1 cellular context compared by ENCODE assay signal in genomic region chr15:70098461-70099166, GRCh38.
A peak's percentile ranks its signal among the peaks of the same experiment; 100 is the strongest.
TF ChIP-seq lines count a peak whose summit lies in the region.

No MANE protein-coding gene starts in this region.

TF ChIP-seq in HepG2, 621 proteins besides CTCF, POLR2A, EP300 and RAD21 (continued from another document):
- TF ChIP-seq ZC3H13 (CRISPR knock-in tag; IDR thresholded peaks at IDR 0.05), result no peak
- TF ChIP-seq ZNF839 (CRISPR knock-in tag; IDR thresholded peaks at IDR 0.05; ENCODE audit: borderline replicate concordance), result no peak
- no peak for TF ChIP-seq ZNF558 (CRISPR knock-in tag; IDR thresholded peaks at IDR 0.05; ENCODE audit: borderline replicate concordance)
- TF ChIP-seq SPEN (CRISPR knock-in tag; IDR thresholded peaks at IDR 0.05; ENCODE audit: low read depth), result no peak
- no peak for TF ChIP-seq SNAPC2 (CRISPR knock-in tag; IDR thresholded peaks at IDR 0.05)
- no peak for TF ChIP-seq ARID2 (CRISPR knock-in tag; IDR thresholded peaks at IDR 0.05; ENCODE audit: borderline replicate concordance)
- TF ChIP-seq NR1H2 (CRISPR knock-in tag; IDR thresholded peaks at IDR 0.05; ENCODE audit: borderline replicate concordance, low read depth), result no peak
- no peak; the same call in 1 of the 2 replicates for TF ChIP-seq ZNF142 (CRISPR knock-in tag; IDR thresholded peaks at IDR 0.05)
- no peak for TF ChIP-seq HNF4G (IDR thresholded peaks at IDR 0.05; ENCODE audit: borderline replicate concordance, low read depth, low read length)
- no peak for TF ChIP-seq HNF4G (CRISPR knock-in tag; IDR thresholded peaks at IDR 0.05; ENCODE audit: borderline replicate concordance, low read depth)
- no peak for TF ChIP-seq HNRNPH1 (optimal IDR thresholded peaks at IDR 0.05; ENCODE audit: low read depth, low read length)
- TF ChIP-seq, protein P1, sequence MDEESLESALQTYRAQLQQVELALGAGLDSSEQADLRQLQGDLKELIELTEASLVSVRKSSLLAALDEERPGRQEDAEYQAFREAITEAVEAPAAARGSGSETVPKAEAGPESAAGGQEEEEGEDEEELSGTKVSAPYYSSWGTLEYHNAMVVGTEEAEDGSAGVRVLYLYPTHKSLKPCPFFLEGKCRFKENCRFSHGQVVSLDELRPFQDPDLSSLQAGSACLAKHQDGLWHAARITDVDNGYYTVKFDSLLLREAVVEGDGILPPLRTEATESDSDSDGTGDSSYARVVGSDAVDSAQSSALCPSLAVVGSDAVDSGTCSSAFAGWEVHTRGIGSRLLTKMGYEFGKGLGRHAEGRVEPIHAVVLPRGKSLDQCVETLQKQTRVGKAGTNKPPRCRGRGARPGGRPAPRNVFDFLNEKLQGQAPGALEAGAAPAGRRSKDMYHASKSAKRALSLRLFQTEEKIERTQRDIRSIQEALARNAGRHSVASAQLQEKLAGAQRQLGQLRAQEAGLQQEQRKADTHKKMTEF (CRISPR knock-in tag; IDR thresholded peaks at IDR 0.05), result no peak; the same call in 1 of the 2 replicates
- TF ChIP-seq ZFP90 (CRISPR knock-in tag; IDR thresholded peaks at IDR 0.05; ENCODE audit: borderline replicate concordance), result 0 out of 2 replicates have a peak, but pooled peaks have one; percentile 45
- no peak for TF ChIP-seq ASH2L (IDR thresholded peaks at IDR 0.05; ENCODE audit: insufficient read length, low read depth, low read length)
- TF ChIP-seq ZFP37 (CRISPR knock-in tag; IDR thresholded peaks at IDR 0.05; ENCODE audit: borderline replicate concordance), result no peak
- TF ChIP-seq SMARCE1 (IDR thresholded peaks at IDR 0.05; ENCODE audit: borderline replicate concordance), result no peak
- TF ChIP-seq NFE2 (CRISPR knock-in tag; IDR thresholded peaks at IDR 0.05), result no peak
- no peak for TF ChIP-seq CBX1 (IDR thresholded peaks at IDR 0.05; ENCODE audit: low read depth)
- no peak for TF ChIP-seq LBX2 (CRISPR knock-in tag; IDR thresholded peaks at IDR 0.05; ENCODE audit: borderline replicate concordance)
- no peak for TF ChIP-seq REPIN1 (CRISPR knock-in tag; IDR thresholded peaks at IDR 0.05; ENCODE audit: borderline replicate concordance, low read depth)
- TF ChIP-seq ZNF7 (CRISPR knock-in tag; IDR thresholded peaks at IDR 0.05), result no peak
- no peak for TF ChIP-seq ERF (CRISPR knock-in tag; IDR thresholded peaks at IDR 0.05)
- peak; percentile 58 for TF ChIP-seq SALL1 (CRISPR knock-in tag; IDR thresholded peaks at IDR 0.05)
- no peak for TF ChIP-seq RELA (CRISPR knock-in tag; IDR thresholded peaks at IDR 0.05)
- TF ChIP-seq, protein P2, sequence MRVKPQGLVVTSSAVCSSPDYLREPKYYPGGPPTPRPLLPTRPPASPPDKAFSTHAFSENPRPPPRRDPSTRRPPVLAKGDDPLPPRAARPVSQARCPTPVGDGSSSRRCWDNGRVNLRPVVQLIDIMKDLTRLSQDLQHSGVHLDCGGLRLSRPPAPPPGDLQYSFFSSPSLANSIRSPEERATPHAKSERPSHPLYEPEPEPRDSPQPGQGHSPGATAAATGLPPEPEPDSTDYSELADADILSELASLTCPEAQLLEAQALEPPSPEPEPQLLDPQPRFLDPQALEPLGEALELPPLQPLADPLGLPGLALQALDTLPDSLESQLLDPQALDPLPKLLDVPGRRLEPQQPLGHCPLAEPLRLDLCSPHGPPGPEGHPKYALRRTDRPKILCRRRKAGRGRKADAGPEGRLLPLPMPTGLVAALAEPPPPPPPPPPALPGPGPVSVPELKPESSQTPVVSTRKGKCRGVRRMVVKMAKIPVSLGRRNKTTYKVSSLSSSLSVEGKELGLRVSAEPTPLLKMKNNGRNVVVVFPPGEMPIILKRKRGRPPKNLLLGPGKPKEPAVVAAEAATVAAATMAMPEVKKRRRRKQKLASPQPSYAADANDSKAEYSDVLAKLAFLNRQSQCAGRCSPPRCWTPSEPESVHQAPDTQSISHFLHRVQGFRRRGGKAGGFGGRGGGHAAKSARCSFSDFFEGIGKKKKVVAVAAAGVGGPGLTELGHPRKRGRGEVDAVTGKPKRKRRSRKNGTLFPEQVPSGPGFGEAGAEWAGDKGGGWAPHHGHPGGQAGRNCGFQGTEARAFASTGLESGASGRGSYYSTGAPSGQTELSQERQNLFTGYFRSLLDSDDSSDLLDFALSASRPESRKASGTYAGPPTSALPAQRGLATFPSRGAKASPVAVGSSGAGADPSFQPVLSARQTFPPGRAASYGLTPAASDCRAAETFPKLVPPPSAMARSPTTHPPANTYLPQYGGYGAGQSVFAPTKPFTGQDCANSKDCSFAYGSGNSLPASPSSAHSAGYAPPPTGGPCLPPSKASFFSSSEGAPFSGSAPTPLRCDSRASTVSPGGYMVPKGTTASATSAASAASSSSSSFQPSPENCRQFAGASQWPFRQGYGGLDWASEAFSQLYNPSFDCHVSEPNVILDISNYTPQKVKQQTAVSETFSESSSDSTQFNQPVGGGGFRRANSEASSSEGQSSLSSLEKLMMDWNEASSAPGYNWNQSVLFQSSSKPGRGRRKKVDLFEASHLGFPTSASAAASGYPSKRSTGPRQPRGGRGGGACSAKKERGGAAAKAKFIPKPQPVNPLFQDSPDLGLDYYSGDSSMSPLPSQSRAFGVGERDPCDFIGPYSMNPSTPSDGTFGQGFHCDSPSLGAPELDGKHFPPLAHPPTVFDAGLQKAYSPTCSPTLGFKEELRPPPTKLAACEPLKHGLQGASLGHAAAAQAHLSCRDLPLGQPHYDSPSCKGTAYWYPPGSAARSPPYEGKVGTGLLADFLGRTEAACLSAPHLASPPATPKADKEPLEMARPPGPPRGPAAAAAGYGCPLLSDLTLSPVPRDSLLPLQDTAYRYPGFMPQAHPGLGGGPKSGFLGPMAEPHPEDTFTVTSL (CRISPR knock-in tag; IDR thresholded peaks at IDR 0.05; ENCODE audit: borderline replicate concordance), result no peak
- 0 out of 2 replicates have a peak, but pooled peaks have one; percentile 12 for TF ChIP-seq FOXJ3 (CRISPR knock-in tag; IDR thresholded peaks at IDR 0.05; ENCODE audit: borderline replicate concordance)
- TF ChIP-seq, protein P3, sequence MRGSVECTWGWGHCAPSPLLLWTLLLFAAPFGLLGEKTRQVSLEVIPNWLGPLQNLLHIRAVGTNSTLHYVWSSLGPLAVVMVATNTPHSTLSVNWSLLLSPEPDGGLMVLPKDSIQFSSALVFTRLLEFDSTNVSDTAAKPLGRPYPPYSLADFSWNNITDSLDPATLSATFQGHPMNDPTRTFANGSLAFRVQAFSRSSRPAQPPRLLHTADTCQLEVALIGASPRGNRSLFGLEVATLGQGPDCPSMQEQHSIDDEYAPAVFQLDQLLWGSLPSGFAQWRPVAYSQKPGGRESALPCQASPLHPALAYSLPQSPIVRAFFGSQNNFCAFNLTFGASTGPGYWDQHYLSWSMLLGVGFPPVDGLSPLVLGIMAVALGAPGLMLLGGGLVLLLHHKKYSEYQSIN (CRISPR knock-in tag; IDR thresholded peaks at IDR 0.05; ENCODE audit: borderline replicate concordance), result no peak
- TF ChIP-seq TCF7 (IDR thresholded peaks at IDR 0.05; ENCODE audit: low read depth), result peak; percentile 98
- no peak for TF ChIP-seq ZNF33A (CRISPR knock-in tag; IDR thresholded peaks at IDR 0.05; ENCODE audit: borderline replicate concordance)
- TF ChIP-seq, protein P4, sequence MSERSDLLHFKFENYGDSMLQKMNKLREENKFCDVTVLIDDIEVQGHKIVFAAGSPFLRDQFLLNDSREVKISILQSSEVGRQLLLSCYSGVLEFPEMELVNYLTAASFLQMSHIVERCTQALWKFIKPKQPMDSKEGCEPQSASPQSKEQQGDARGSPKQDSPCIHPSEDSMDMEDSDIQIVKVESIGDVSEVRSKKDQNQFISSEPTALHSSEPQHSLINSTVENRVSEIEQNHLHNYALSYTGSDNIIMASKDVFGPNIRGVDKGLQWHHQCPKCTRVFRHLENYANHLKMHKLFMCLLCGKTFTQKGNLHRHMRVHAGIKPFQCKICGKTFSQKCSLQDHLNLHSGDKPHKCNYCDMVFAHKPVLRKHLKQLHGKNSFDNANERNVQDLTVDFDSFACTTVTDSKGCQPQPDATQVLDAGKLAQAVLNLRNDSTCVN (CRISPR knock-in tag; IDR thresholded peaks at IDR 0.05; ENCODE audit: borderline replicate concordance), result no peak
- TF ChIP-seq ZNF746 (CRISPR knock-in tag; IDR thresholded peaks at IDR 0.05), result peak; percentile 66; the same call in 1 of the 2 replicates
- TF ChIP-seq, protein P5, sequence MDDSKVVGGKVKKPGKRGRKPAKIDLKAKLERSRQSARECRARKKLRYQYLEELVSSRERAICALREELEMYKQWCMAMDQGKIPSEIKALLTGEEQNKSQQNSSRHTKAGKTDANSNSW (CRISPR knock-in tag; IDR thresholded peaks at IDR 0.05; ENCODE audit: borderline replicate concordance), result no peak
- TF ChIP-seq ZNF549 (CRISPR knock-in tag; IDR thresholded peaks at IDR 0.05), result no peak
- no peak for TF ChIP-seq ZNF709 (CRISPR knock-in tag; IDR thresholded peaks at IDR 0.05)
- no peak for TF ChIP-seq MTA3 (CRISPR knock-in tag; IDR thresholded peaks at IDR 0.05)
- TF ChIP-seq CEBPB (IDR thresholded peaks at IDR 0.05; ENCODE audit: borderline replicate concordance, low read depth, low read length), result no peak
- TF ChIP-seq ISL2 (CRISPR knock-in tag; IDR thresholded peaks at IDR 0.05), result peak; percentile 74; the same call in 1 of the 2 replicates
- peak; percentile 54 for TF ChIP-seq HNF4A (CRISPR knock-in tag; IDR thresholded peaks at IDR 0.05)
- TF ChIP-seq ZNF75D (CRISPR knock-in tag; IDR thresholded peaks at IDR 0.05; ENCODE audit: borderline replicate concordance), result no peak
- TF ChIP-seq ZNF777 (CRISPR knock-in tag; IDR thresholded peaks at IDR 0.05), result peak; percentile 72
- TF ChIP-seq AGO1 (IDR thresholded peaks at IDR 0.05; ENCODE audit: low read depth, low read length, poor library complexity, severe bottlenecking), result no peak
- TF ChIP-seq ZNF260 (CRISPR knock-in tag; IDR thresholded peaks at IDR 0.05; ENCODE audit: borderline replicate concordance, low read depth), result no peak
